8 cellular contexts compared by ENCODE assay signal in genomic region chr10:31603245-31604087, GRCh38.
DNase-seq lines count a peak whose midpoint lies in the region; ATAC-seq and TF ChIP-seq lines count a peak whose summit lies in the region.

No MANE protein-coding gene starts in this region.

- peak; percentile 47 for DNase-seq in GM04503 (ENCODE audit: low read depth)
- peak; percentile 85 for DNase-seq in HFFc6
- DNase-seq in NCI-H1092 (lab: John Stamatoyannopoulos, UW): peak; percentile 90
- peak; percentile 35 for DNase-seq in T follicular helper cell (ENCODE audit: low read depth)
- peak; percentile 86 for DNase-seq in amniotic epithelial cell (ENCODE audit: low read depth)
- DNase-seq in left cardiac atrium: peak; percentile 97
- DNase-seq in pons (ENCODE audit: low spot score): peak; percentile 73
- DNase-seq in transverse colon: peak; percentile 91

- H3K27ac ChIP-seq in transverse colon: peak overlapping the region; percentile 83 to 92 (median 84)

- peak overlapping the region; percentile 39 to 64 (median 56) for H3K4me3 ChIP-seq in transverse colon

- peak; percentile 95 to 97 for ATAC-seq in left cardiac atrium

- H3K4me1 ChIP-seq in transverse colon: peaks cover 3 to 22% (median 12%) of the 10 kb centered on the region in 4 donors

- intact Hi-C loops in left cardiac atrium (cut with DNase I) (loop anchor here in 1 of 2 donors (10.0 kb wide), 1 partner anchor 161 kb away; no protein-coding TSS in a partner anchor), transverse colon (cut with DNase I; ENCODE audit: low total_unique reads) (loop anchor here (10.0 kb wide), 1 partner anchor 289 kb away; the partner anchor contains the start of gene ZEB1)

- WGBS in transverse colon (ENCODE audit: low coverage in 1 of 2), 2 donors: 6% methylated on average over 52 of the region's 67 CpGs; no CpG with 5 or more reads in 1 of the 2 donors

- peak overlapping the region; percentile 85 for H3K27ac Mint-ChIP-seq in HFFc6

- TF ChIP-seq CTCF in HFFc6 (IDR thresholded peaks at IDR 0.05): no peak
- peak in 1 of 5 experiments; percentile 14 for TF ChIP-seq CTCF in transverse colon (IDR thresholded peaks at IDR 0.05)

- no peaks in the 10 kb centered on the region for H3K36me3 ChIP-seq in transverse colon

- H3K36me3 Mint-ChIP-seq in HFFc6 (ENCODE audit: low read depth): no peaks in the 10 kb centered on the region

- H3K4me1 Mint-ChIP-seq in HFFc6 (ENCODE audit: low read depth): peaks cover 24% of the 10 kb centered on the region

- H3K9me3 Mint-ChIP-seq in HFFc6: no peaks in the 10 kb centered on the region

- in situ Hi-C loops in transverse colon (cut with MboI; ENCODE audit: low pct_ligation_motif_present in 1 of 4, low pct_unique_long_range_greater_than_20kb in 1 of 4, low sequenced_read_pairs in 3 of 4): no loop called here

- H3K27me3 Mint-ChIP-seq in HFFc6 (ENCODE audit: insufficient read depth): peaks cover 8% of the 10 kb centered on the region

- H3K27me3 ChIP-seq in transverse colon: no peaks in the 10 kb centered on the region

- peak; percentile 45 for TF ChIP-seq POLR2A in transverse colon (IDR thresholded peaks at IDR 0.05)

- peak overlapping the region; percentile 86 for H3K4me3 Mint-ChIP-seq in HFFc6

- H3K9me3 ChIP-seq in transverse colon: no peaks in the 10 kb centered on the region

- no peak for TF ChIP-seq EP300 in transverse colon (IDR thresholded peaks at IDR 0.05; ENCODE audit: low read depth)

Comparison
In these comparisons a context has a peak if more than half of its experiments do, and no peak if none do; other contexts are left out.
1. Peak in every context shown above with its lines: DNase-seq, ATAC-seq, H3K4me3 ChIP-seq and H3K27ac ChIP-seq.
2. DNase-seq: peak in every context shown above with its lines; median percentile 97 in left cardiac atrium; 91 in transverse colon; 90 in NCI-H1092; 86 in amniotic epithelial cell; 85 in HFFc6; 73 in pons; 47 in GM04503; 35 in T follicular helper cell.